9 cellular contexts compared by ENCODE assay signal in genomic region chr10:49534670-49535381, GRCh38. TPM values are rescaled to one million over a fixed set of nuclear protein-coding genes. Genes with fewer than 3 reads are reported as not detected.
DNase-seq lines count a peak whose midpoint lies in the region; ATAC-seq and TF ChIP-seq lines count a peak whose summit lies in the region.
"Had no signal": no experiment of that assay in that cellular context is flagged by ENCODE, and none has a peak within 500 bp of the region (broad histone marks: within the 10 kb centered on the region; RNA-seq: fewer than 3 reads in every experiment).

No MANE protein-coding gene starts in this region.

- 58 to 79% (median 69%) methylated on average over 9 of the region's 9 CpGs for WGBS in spleen, 5 donors

- H3K36me3 ChIP-seq in spleen, result peaks cover 0 to 34% (median 24%) of the 10 kb centered on the region in 6 donors

- ATAC-seq in GM19035 (IDR thresholded peaks at IDR 0.05; ENCODE audit: unreplicated experiment), result peak; percentile 52
- peak; percentile 56 for ATAC-seq in HG03103 (IDR thresholded peaks at IDR 0.05; ENCODE audit: low read depth, unreplicated experiment)
- ATAC-seq in activated T-helper 17 cell treated with anti-CD3 and anti-CD28 coated beads, Interleukin-2, amount 50 U/mL, for 72 hours (replicated peaks), result peak; percentile 49

- intact Hi-C loops in spleen (cut with DNase I; ENCODE audit: low total_unique reads), result no loop called here

- peak overlapping the region; percentile 19 for H3K4me3 Mint-ChIP-seq in activated T-helper 17 cell treated with anti-CD3 and anti-CD28 coated beads, Interleukin-2, amount 50 U/mL, for 72 hours
- H3K4me3 Mint-ChIP-seq: stimulated activated naive CD8-positive, alpha-beta T cell treated with anti-CD3 and anti-CD28 coated beads, Interleukin-15, Interleukin-2, amounts not matched to agents 100 ng/mL and 50 ng/mL, for 24 hours had no signal

- H3K36me3 Mint-ChIP-seq in activated T-helper 17 cell treated with anti-CD3 and anti-CD28 coated beads, Interleukin-2, amount 50 U/mL, for 72 hours (ENCODE audit: low read depth), result peaks cover 64% of the 10 kb centered on the region

- peaks cover 13 to 58% (median 35%) of the 10 kb centered on the region in 6 donors for H3K4me1 ChIP-seq in spleen

- no peaks in the 10 kb centered on the region for H3K9me3 Mint-ChIP-seq in activated T-helper 17 cell treated with anti-CD3 and anti-CD28 coated beads, Interleukin-2, amount 50 U/mL, for 72 hours
- H3K9me3 Mint-ChIP-seq: stimulated activated naive CD8-positive, alpha-beta T cell treated with anti-CD3 and anti-CD28 coated beads, Interleukin-15, Interleukin-2, amounts not matched to agents 100 ng/mL and 50 ng/mL, for 24 hours had no signal

- TF ChIP-seq CTCF in AG10803 (conservative IDR thresholded peaks at IDR 0.05; ENCODE audit: low read length) (no peak), spleen (IDR thresholded peaks at IDR 0.05 in 8 of 11, conservative IDR thresholded peaks at IDR 0.05 in 3 of 11) (no peak)

- H3K27me3 Mint-ChIP-seq in activated T-helper 17 cell treated with anti-CD3 and anti-CD28 coated beads, Interleukin-2, amount 50 U/mL, for 72 hours, result no peaks in the 10 kb centered on the region

- H3K4me3 ChIP-seq in AG10803 (ENCODE audit: low read length), result peak overlapping the region; percentile 17; the same call in 1 of the 2 replicates
- no peak overlapping the region for H3K4me3 ChIP-seq in spleen

- peak overlapping the region in 5 of 8 donors; percentile 22 to 65 (median 41) for H3K27ac ChIP-seq in spleen

- no peak for TF ChIP-seq POLR2A in spleen (IDR thresholded peaks at IDR 0.05)

- DNase-seq in AG10803 (ENCODE audit: low read depth) (peak; percentile 76), spleen (no peak), NCI-H2029 (lab: John Stamatoyannopoulos, UW) (no peak), SKM-1 (lab: John Stamatoyannopoulos, UW; ENCODE audit: unreplicated experiment) (no peak)
- DNase-seq in stimulated activated CD4-positive, alpha-beta T cell treated with anti-CD3 and anti-CD28 coated beads, Interleukin-15, amount 100 ng/mL, for 24 hours, result no peak

- no peaks in the 10 kb centered on the region for H3K27me3 ChIP-seq in spleen (replicated peaks in 1 of 7)

- peaks cover 40% of the 10 kb centered on the region for H3K4me1 Mint-ChIP-seq in activated T-helper 17 cell treated with anti-CD3 and anti-CD28 coated beads, Interleukin-2, amount 50 U/mL, for 72 hours

- no peaks in the 10 kb centered on the region for H3K9me3 ChIP-seq in spleen

- no peak overlapping the region for H3K27ac Mint-ChIP-seq in activated T-helper 17 cell treated with anti-CD3 and anti-CD28 coated beads, Interleukin-2, amount 50 U/mL, for 72 hours
- H3K27ac Mint-ChIP-seq: stimulated activated naive CD8-positive, alpha-beta T cell treated with anti-CD3 and anti-CD28 coated beads, Interleukin-15, Interleukin-2, amounts not matched to agents 100 ng/mL and 50 ng/mL, for 24 hours had no signal

RNA-seq across cellular contexts. Expression of gene ERCC6, which starts 4.1 kb away (rescaled TPM):
- total RNA-seq in activated T-helper 17 cell treated with anti-CD3 and anti-CD28 coated beads, Interleukin-2, amount 50 U/mL, for 72 hours, result 10 to 100 TPM; 26.6 to 57.1 TPM
- 10 to 100 TPM; 20.0 to 32.7 (median 26.5) TPM for total RNA-seq in spleen
- 1 to 10 TPM; 2.7 to 3.9 (median 3.8) TPM for polyA plus RNA-seq in spleen
